ENCODE assay signal across 20 cellular contexts in genomic region chr9:128712451-128713410, GRCh38. TPM values are rescaled to one million over a fixed set of nuclear protein-coding genes. Genes with fewer than 3 reads are reported as not detected.
A peak's percentile ranks its signal among the peaks of the same experiment; 100 is the strongest.
DNase-seq lines count a peak whose midpoint lies in the region; ATAC-seq, FAIRE-seq and TF ChIP-seq lines count a peak whose summit lies in the region.
"Had no signal": no experiment of that assay in that cellular context is flagged by ENCODE, and none has a peak within 500 bp of the region (broad histone marks: within the 10 kb centered on the region; RNA-seq: fewer than 3 reads in every experiment).

No MANE protein-coding gene starts in this region.

- no peaks in the 10 kb centered on the region for H3K79me2 ChIP-seq in GM12878 (ENCODE audit: control insufficient read depth, insufficient read depth, low read length)
- no peaks in the 10 kb centered on the region for H3K79me2 ChIP-seq in OCI-LY7 (ENCODE audit: insufficient read depth, low read depth, low read length)

- H3K27me3 Mint-ChIP-seq in CD14-positive monocyte (ENCODE audit: low read depth in 3 of 3): peaks cover 0 to 1% (median 0%) of the 10 kb centered on the region in 3 donors
- H3K27me3 Mint-ChIP-seq: activated naive CD8-positive, alpha-beta T cell treated with anti-CD3 and anti-CD28 coated beads, Interleukin-2, amount 50 U/mL, for 24 hours; CD4-positive, alpha-beta memory T cell; T-helper 17 cell had no signal

- intact Hi-C loops in CD14-positive monocyte (cut with micrococcal nuclease) (no loop called here), GM12878 (cut with micrococcal nuclease; ENCODE audit: unreplicated experiment) (no loop called here), lower lobe of right lung (cut with DNase I) (no loop called here), OCI-LY7 (cut with micrococcal nuclease; ENCODE audit: unreplicated experiment) (no loop called here)

- H3K27ac ChIP-seq in GM12878 (ENCODE audit: control insufficient read depth, insufficient read depth) (no peak overlapping the region), lower lobe of right lung (no peak overlapping the region), OCI-LY7 (ENCODE audit: low read depth, low read length, poor library complexity, severe bottlenecking) (no peak overlapping the region)
- no peak overlapping the region for H3K27ac ChIP-seq in effector memory CD4-positive, alpha-beta T cell (ENCODE audit: insufficient read depth, low read length, poor library complexity, severe bottlenecking)
- H3K27ac ChIP-seq: breast epithelium, dorsolateral prefrontal cortex, gastroesophageal sphincter had no signal

- H3K36me3 Mint-ChIP-seq in CD14-positive monocyte: no peaks in the 10 kb centered on the region
- H3K36me3 Mint-ChIP-seq: CD4-positive, alpha-beta memory T cell had no signal

- CTCF ChIA-PET in GM12878 (lab: Yijun Ruan, JAX): no interaction called here
- CTCF ChIA-PET in OCI-LY7 (lab: Charles Lee; ENCODE audit: unreplicated experiment): no interaction called here

- no peak for TF ChIP-seq POLR2A in GM12878 (IDR thresholded peaks at IDR 0.05; ENCODE audit: low read depth, low read length)

- H4K20me1 ChIP-seq in GM12878 (ENCODE audit: control insufficient read depth, insufficient read depth): no peaks in the 10 kb centered on the region
- no peaks in the 10 kb centered on the region for H4K20me1 ChIP-seq in OCI-LY7 (ENCODE audit: insufficient read depth, low read length)

- H3K27me3 ChIP-seq in GM12878 (replicated peaks in 1 of 2; ENCODE audit: control insufficient read depth in 2 of 2, insufficient read depth in 2 of 2, low read length in 1 of 2) (no peaks in the 10 kb centered on the region), lower lobe of right lung (ENCODE audit: low read depth) (no peaks in the 10 kb centered on the region)
- H3K27me3 ChIP-seq in effector memory CD4-positive, alpha-beta T cell (replicated peaks; ENCODE audit: control insufficient read depth, insufficient read depth, low read length, poor library complexity, severe bottlenecking): no peaks in the 10 kb centered on the region
- H3K27me3 ChIP-seq: breast epithelium, dorsolateral prefrontal cortex, gastroesophageal sphincter had no signal

- H3K4me3 Mint-ChIP-seq in CD14-positive monocyte: no peak overlapping the region
- H3K4me3 Mint-ChIP-seq: activated naive CD8-positive, alpha-beta T cell treated with anti-CD3 and anti-CD28 coated beads, Interleukin-2, amount 50 U/mL, for 24 hours; activated T-cell treated with anti-CD3 and anti-CD28 coated beads, Interleukin-2, amount 50 U/mL, for 72 hours; CD4-positive, alpha-beta memory T cell; T-helper 17 cell had no signal

- DNase-seq in CD14-positive monocyte (ENCODE audit: low spot score): peak; percentile 35
- no peak for DNase-seq in GM12878 (ENCODE audit: low read depth, low spot score)
- peak; percentile 39 for DNase-seq in lower lobe of right lung
- DNase-seq in stimulated activated CD4-positive, alpha-beta T cell treated with anti-CD3 and anti-CD28 coated beads, Interleukin-12 subunit alpha, Interleukin-12 subunit beta, amount 100 ng/mL, for 4 hours: no peak
- DNase-seq in OCI-LY7 (ENCODE audit: low spot score): no peak
- DNase-seq in effector memory CD4-positive, alpha-beta T cell: no peak
- DNase-seq: activated naive CD8-positive, alpha-beta T cell treated with anti-CD3 and anti-CD28 coated beads, Interleukin-2, amount 50 U/mL, for 24 hours; activated T-cell treated with anti-CD3 and anti-CD28 coated beads, Interleukin-2, amount 50 U/mL, for 72 hours; CD4-positive, alpha-beta memory T cell; DMS79; NCI-H1105 treated with DMSO at 0.1 percent for 48 hours; NCI-H2107; NCI-H526 treated with DMSO at 0.1 percent for 48 hours; occipital lobe; stimulated activated CD4-positive, alpha-beta T cell treated with anti-CD3 and anti-CD28 coated beads, Interleukin-2, amount 100 ng/mL, for 24 hours; T-helper 17 cell had no signal

- TF ChIP-seq EP300 in GM12878 (IDR thresholded peaks at IDR 0.05; ENCODE audit: borderline replicate concordance in 1 of 2, control insufficient read depth in 1 of 2, low read depth in 2 of 2, low read length in 2 of 2): no peak

- H3K4me1 Mint-ChIP-seq in CD14-positive monocyte: no peaks in the 10 kb centered on the region
- H3K4me1 Mint-ChIP-seq: activated naive CD8-positive, alpha-beta T cell treated with anti-CD3 and anti-CD28 coated beads, Interleukin-2, amount 50 U/mL, for 24 hours; CD4-positive, alpha-beta memory T cell; T-helper 17 cell had no signal

- BruUV-seq in GM12878 (replicated peaks; lab: Mats Ljungman, UMichigan) (no TSS peak), OCI-LY7 (replicated peaks; lab: Mats Ljungman, UMichigan) (no TSS peak)

- peak; percentile 32; the same call in 1 of the 3 replicates for ATAC-seq in GM12878
- ATAC-seq in lower lobe of right lung: no peak
- ATAC-seq: activated naive CD8-positive, alpha-beta T cell treated with anti-CD3 and anti-CD28 coated beads, Interleukin-2, amount 50 U/mL, for 24 hours; gastroesophageal sphincter; T-helper 17 cell had no signal

- WGBS in GM12878 (ENCODE audit: insufficient coverage, insufficient replicate concordance, low lambda C conversion rate, missing lambda C conversion rate): 61% methylated on average over 26 of the region's 26 CpGs

- H3K9me3 ChIP-seq in GM12878 (replicated peaks; ENCODE audit: control insufficient read depth, insufficient read depth, low read length) (no peaks in the 10 kb centered on the region), lower lobe of right lung (no peaks in the 10 kb centered on the region), OCI-LY7 (ENCODE audit: low read length) (no peaks in the 10 kb centered on the region)
- H3K9me3 ChIP-seq in effector memory CD4-positive, alpha-beta T cell (ENCODE audit: control insufficient read depth, low read length): no peaks in the 10 kb centered on the region
- H3K9me3 ChIP-seq: breast epithelium, gastroesophageal sphincter had no signal

- H3K9me2 ChIP-seq in OCI-LY7 (ENCODE audit: insufficient read depth, low read length): no peaks in the 10 kb centered on the region

- H3K36me3 ChIP-seq in GM12878 (ENCODE audit: control insufficient read depth in 2 of 2, insufficient read depth in 2 of 2, low read length in 1 of 2): no peaks in the 10 kb centered on the region
- H3K36me3 ChIP-seq in lower lobe of right lung: peaks cover 15% of the 10 kb centered on the region
- no peaks in the 10 kb centered on the region for H3K36me3 ChIP-seq in OCI-LY7 (ENCODE audit: insufficient read depth, low read length)
- H3K36me3 ChIP-seq in effector memory CD4-positive, alpha-beta T cell (ENCODE audit: control insufficient read depth, insufficient read depth, low read length): no peaks in the 10 kb centered on the region
- H3K36me3 ChIP-seq: breast epithelium had no signal

- RAD21 ChIA-PET in GM12878 (lab: Charles Lee; ENCODE audit: unreplicated experiment): no interaction called here

- TF ChIP-seq CTCF in CD14-positive monocyte (IDR thresholded peaks at IDR 0.05) (no peak), GM12878 (IDR thresholded peaks at IDR 0.05 in 2 of 3, conservative IDR thresholded peaks at IDR 0.05 in 1 of 3; ENCODE audit: control insufficient read depth in 2 of 3, extremely low read depth in 1 of 3, insufficient read depth in 1 of 3, low read depth in 3 of 3, low read length in 3 of 3) (no peak), lower lobe of right lung (IDR thresholded peaks at IDR 0.05) (no peak), OCI-LY7 (conservative IDR thresholded peaks at IDR 0.05; ENCODE audit: low read length) (no peak)

- H3K27ac Mint-ChIP-seq in CD14-positive monocyte: no peak overlapping the region
- H3K27ac Mint-ChIP-seq: activated naive CD8-positive, alpha-beta T cell treated with anti-CD3 and anti-CD28 coated beads, Interleukin-2, amount 50 U/mL, for 24 hours; activated T-cell treated with anti-CD3 and anti-CD28 coated beads, Interleukin-2, amount 50 U/mL, for 72 hours; T-helper 17 cell had no signal

- H2AFZ ChIP-seq in GM12878 (ENCODE audit: control insufficient read depth, low read depth, low read length): no peak overlapping the region
- no peak overlapping the region for H2AFZ ChIP-seq in OCI-LY7 (ENCODE audit: low read length)

- SMC1A ChIA-PET in GM12878 (lab: Charles Lee; ENCODE audit: uncharacterized antibody, unreplicated experiment): no interaction called here

- no peak for FAIRE-seq in GM12878 (lab: Jason Lieb, UNC)
- FAIRE-seq: HTR-8/SVneo had no signal

- no peak for TF ChIP-seq RAD21 in GM12878 (IDR thresholded peaks at IDR 0.05; ENCODE audit: insufficient read depth, low read depth, low read length)

- POLR2A ChIA-PET in GM12878 (lab: Charles Lee) (no interaction called here), OCI-LY7 (lab: Charles Lee) (no interaction called here)

- peaks cover 0 to 2% (median 0%) of the 10 kb centered on the region in 7 donors for H3K9me3 Mint-ChIP-seq in CD14-positive monocyte
- H3K9me3 Mint-ChIP-seq: activated naive CD8-positive, alpha-beta T cell treated with anti-CD3 and anti-CD28 coated beads, Interleukin-2, amount 50 U/mL, for 24 hours; activated T-cell treated with anti-CD3 and anti-CD28 coated beads, Interleukin-2, amount 50 U/mL, for 72 hours; CD4-positive, alpha-beta memory T cell had no signal

- no peak overlapping the region for H3K9ac ChIP-seq in GM12878 (ENCODE audit: control insufficient read depth, insufficient read depth, low read length)

- H3K4me3 ChIP-seq in GM12878 (no peak overlapping the region), lower lobe of right lung (no peak overlapping the region), OCI-LY7 (ENCODE audit: low read depth, low read length, poor library complexity, severe bottlenecking) (no peak overlapping the region)
- no peak overlapping the region for H3K4me3 ChIP-seq in effector memory CD4-positive, alpha-beta T cell (ENCODE audit: insufficient read depth, low read depth, low read length, poor library complexity, severe bottlenecking)
- H3K4me3 ChIP-seq: breast epithelium, dorsolateral prefrontal cortex, gastroesophageal sphincter had no signal

- no peak overlapping the region for H3K4me2 ChIP-seq in GM12878 (ENCODE audit: control insufficient read depth, insufficient read depth)
- no peak overlapping the region for H3K4me2 ChIP-seq in OCI-LY7 (ENCODE audit: low read length)

- in situ Hi-C loops in GM12878 (cut with MboI): no loop called here

- no peaks in the 10 kb centered on the region for H3K4me1 ChIP-seq in GM12878 (ENCODE audit: control insufficient read depth, insufficient read depth, low read length)
- no peaks in the 10 kb centered on the region for H3K4me1 ChIP-seq in lower lobe of right lung
- H3K4me1 ChIP-seq in OCI-LY7 (ENCODE audit: insufficient read depth, low read length, poor library complexity, severe bottlenecking): no peaks in the 10 kb centered on the region
- no peaks in the 10 kb centered on the region for H3K4me1 ChIP-seq in effector memory CD4-positive, alpha-beta T cell (ENCODE audit: control insufficient read depth, insufficient read depth, low read length, poor library complexity, severe bottlenecking)
- H3K4me1 ChIP-seq: breast epithelium, gastroesophageal sphincter had no signal

RNA-seq across cellular contexts. Expression of gene PKN3, which starts 10.4 kb away (rescaled TPM):
- polyA plus RNA-seq in CD14-positive monocyte (under 1 TPM; 0.11 to 0.27 TPM), GM12878 (2011; rRNA removed) (2.5 and 3.6 TPM in 2 replicates), GM12878 (2014; fragmentation: Illumina TruSeq; extraction: Trizol) (2.1 and 3.1 TPM in 2 replicates), GM12878 (2014; fragmentation: Nextera tagmentation; extraction: Ambion mirVana) (under 1 TPM; 0.35 to 0.47 TPM), GM12878 (2014; rRNA removed) (11.0 and 11.7 TPM in 2 replicates), GM12878 (2016; fragmentation: Nextera tagmentation; extraction: Ambion mirVana) (1 to 10 TPM; 1.5 to 2.1 TPM)
- total RNA-seq in GM12878 (2013; cell fraction: nucleolus; rRNA removed): 5.1 and 5.5 TPM in 2 replicates
- total RNA-seq in GM12878 (2014; rRNA removed) (5.1 and 6.3 TPM in 2 replicates), GM12878 (2014; rRNA removed; fragmentation: Illumina TruSeq; extraction: Trizol) (3.3 and 3.9 TPM in 2 replicates), GM12878 (2021) (7.6 and 8.2 TPM in 2 replicates), lower lobe of right lung (11.1 TPM), OCI-LY7 (2022) (3.3 and 4.6 TPM in 2 replicates)
- polyA plus RNA-seq in GM12878 (2011; ENCODE audit: low read depth): 3.1 TPM
- 3.7 and 4.3 TPM in 2 replicates for polyA plus RNA-seq in GM12878 (2011; cell fraction: cytosol; rRNA removed)
- 19.1 and 20.3 TPM in 2 replicates for polyA plus RNA-seq in GM12878 (2011; cell fraction: nucleus; rRNA removed)
- polyA plus RNA-seq in GM12878 (2012): 4.5 and 5.8 TPM in 2 replicates
- polyA minus RNA-seq in GM12878 (2011; rRNA and poly(A)+ RNA removed): 0.88 and 2.7 TPM in 2 replicates
- polyA minus RNA-seq in GM12878 (2011; cell fraction: cytosol; rRNA and poly(A)+ RNA removed): 1.3 and 2.6 TPM in 2 replicates
- polyA minus RNA-seq in GM12878 (2011; cell fraction: nucleus; rRNA and poly(A)+ RNA removed): 1.9 and 3.0 TPM in 2 replicates
- 0.88 and 1.5 TPM in 2 replicates for total RNA-seq in OCI-LY7 (2014; rRNA removed; shearing (Covaris generic))

RNA-seq across cellular contexts. Expression of gene ZDHHC12, which starts 11.2 kb away (rescaled TPM):
- polyA plus RNA-seq in CD14-positive monocyte (10 to 100 TPM; 68.4 to 72.7 TPM), GM12878 (2011; rRNA removed) (8.3 and 23.7 TPM in 2 replicates), GM12878 (2014; fragmentation: Illumina TruSeq; extraction: Trizol) (1.5 and 13.9 TPM in 2 replicates), GM12878 (2014; fragmentation: Nextera tagmentation; extraction: Ambion mirVana) (1 to 10 TPM in 1 of 2 experiments, under 1 TPM in 1; 0.95 to 9.9 TPM), GM12878 (2014; rRNA removed) (106 and 139 TPM in 2 replicates), GM12878 (2016; fragmentation: Nextera tagmentation; extraction: Ambion mirVana) (100 to 1,000 TPM; 129 to 146 TPM)
- total RNA-seq in GM12878 (2013; cell fraction: nucleolus; rRNA removed): 20.0 and 21.5 TPM in 2 replicates
- total RNA-seq in GM12878 (2014; rRNA removed) (99.0 and 112 TPM in 2 replicates), GM12878 (2014; rRNA removed; fragmentation: Illumina TruSeq; extraction: Trizol) (20.5 and 24.8 TPM in 2 replicates), GM12878 (2021) (67.2 and 75.1 TPM in 2 replicates), lower lobe of right lung (29.4 TPM), OCI-LY7 (2022) (37.0 and 40.0 TPM in 2 replicates)
- 21.7 TPM for polyA plus RNA-seq in GM12878 (2011; ENCODE audit: low read depth)
- polyA plus RNA-seq in GM12878 (2011; cell fraction: cytosol; rRNA removed): 46.4 and 86.3 TPM in 2 replicates
- polyA plus RNA-seq in GM12878 (2011; cell fraction: nucleus; rRNA removed): 60.3 and 66.9 TPM in 2 replicates
- polyA plus RNA-seq in GM12878 (2012): 57.0 and 66.6 TPM in 2 replicates
- 16.3 and 32.5 TPM in 2 replicates for polyA minus RNA-seq in GM12878 (2011; rRNA and poly(A)+ RNA removed)
- 23.1 and 28.5 TPM in 2 replicates for polyA minus RNA-seq in GM12878 (2011; cell fraction: cytosol; rRNA and poly(A)+ RNA removed)
- polyA minus RNA-seq in GM12878 (2011; cell fraction: nucleus; rRNA and poly(A)+ RNA removed): 10.5 and 15.1 TPM in 2 replicates
- total RNA-seq in OCI-LY7 (2014; rRNA removed; shearing (Covaris generic)): 29.0 and 56.8 TPM in 2 replicates

RNA-seq across cellular contexts. Expression of gene SET, which starts 23.7 kb away (rescaled TPM):
- polyA plus RNA-seq in CD14-positive monocyte (100 to 1,000 TPM; 114 to 124 TPM), GM12878 (2011; rRNA removed) (305 and 466 TPM in 2 replicates), GM12878 (2014; fragmentation: Illumina TruSeq; extraction: Trizol) (597 and 873 TPM in 2 replicates), GM12878 (2014; fragmentation: Nextera tagmentation; extraction: Ambion mirVana) (100 to 1,000 TPM; 314 to 450 TPM), GM12878 (2014; rRNA removed) (274 and 284 TPM in 2 replicates), GM12878 (2016; fragmentation: Nextera tagmentation; extraction: Ambion mirVana) (100 to 1,000 TPM; 440 to 466 TPM)
- total RNA-seq in GM12878 (2013; cell fraction: nucleolus; rRNA removed): 113 and 116 TPM in 2 replicates
- total RNA-seq in GM12878 (2014; rRNA removed) (345 and 493 TPM in 2 replicates), GM12878 (2014; rRNA removed; fragmentation: Illumina TruSeq; extraction: Trizol) (676 and 706 TPM in 2 replicates), GM12878 (2021) (503 and 533 TPM in 2 replicates), lower lobe of right lung (197 TPM), OCI-LY7 (2022) (686 and 701 TPM in 2 replicates)
- polyA plus RNA-seq in GM12878 (2011; ENCODE audit: low read depth): 200 TPM
- 97.5 and 103 TPM in 2 replicates for polyA plus RNA-seq in GM12878 (2011; cell fraction: cytosol; rRNA removed)
- polyA plus RNA-seq in GM12878 (2011; cell fraction: nucleus; rRNA removed): 103 and 128 TPM in 2 replicates
- polyA plus RNA-seq in GM12878 (2012): 315 and 365 TPM in 2 replicates
- 143 and 207 TPM in 2 replicates for polyA minus RNA-seq in GM12878 (2011; rRNA and poly(A)+ RNA removed)
- 162 and 163 TPM in 2 replicates for polyA minus RNA-seq in GM12878 (2011; cell fraction: cytosol; rRNA and poly(A)+ RNA removed)
- 58.5 and 94.0 TPM in 2 replicates for polyA minus RNA-seq in GM12878 (2011; cell fraction: nucleus; rRNA and poly(A)+ RNA removed)
- 598 and 1,041 TPM in 2 replicates for total RNA-seq in OCI-LY7 (2014; rRNA removed; shearing (Covaris generic))

RNA-seq across cellular contexts. Expression of gene DYNC2I2, which starts 56.1 kb away (rescaled TPM):
- polyA plus RNA-seq in CD14-positive monocyte (1 to 10 TPM; 1.5 to 1.9 TPM), GM12878 (2011; rRNA removed) (15.4 and 31.2 TPM in 2 replicates), GM12878 (2014; fragmentation: Illumina TruSeq; extraction: Trizol) (2.4 and 11.1 TPM in 2 replicates), GM12878 (2014; fragmentation: Nextera tagmentation; extraction: Ambion mirVana) (1 to 10 TPM in 1 of 2 experiments, under 1 TPM in 1; 0.89 to 2.3 TPM), GM12878 (2014; rRNA removed) (84.1 and 95.5 TPM in 2 replicates), GM12878 (2016; fragmentation: Nextera tagmentation; extraction: Ambion mirVana) (100 to 1,000 TPM in 1 of 2 experiments, 10 to 100 TPM in 1; 88.0 to 118 TPM)
- total RNA-seq in GM12878 (2013; cell fraction: nucleolus; rRNA removed): 32.1 and 34.2 TPM in 2 replicates
- total RNA-seq in GM12878 (2014; rRNA removed) (91.1 and 109 TPM in 2 replicates), GM12878 (2014; rRNA removed; fragmentation: Illumina TruSeq; extraction: Trizol) (18.4 and 19.7 TPM in 2 replicates), GM12878 (2021) (61.0 and 64.7 TPM in 2 replicates), lower lobe of right lung (37.3 TPM), OCI-LY7 (2022) (51.6 and 55.5 TPM in 2 replicates)
- 7.8 TPM for polyA plus RNA-seq in GM12878 (2011; ENCODE audit: low read depth)
- 56.6 and 87.5 TPM in 2 replicates for polyA plus RNA-seq in GM12878 (2011; cell fraction: cytosol; rRNA removed)
- 148 and 152 TPM in 2 replicates for polyA plus RNA-seq in GM12878 (2011; cell fraction: nucleus; rRNA removed)
- polyA plus RNA-seq in GM12878 (2012): 27.3 and 36.1 TPM in 2 replicates
- 23.1 and 53.1 TPM in 2 replicates for polyA minus RNA-seq in GM12878 (2011; rRNA and poly(A)+ RNA removed)
- 24.2 and 25.3 TPM in 2 replicates for polyA minus RNA-seq in GM12878 (2011; cell fraction: cytosol; rRNA and poly(A)+ RNA removed)
- 27.9 and 38.6 TPM in 2 replicates for polyA minus RNA-seq in GM12878 (2011; cell fraction: nucleus; rRNA and poly(A)+ RNA removed)
- total RNA-seq in OCI-LY7 (2014; rRNA removed; shearing (Covaris generic)): 71.8 and 97.6 TPM in 2 replicates

RNA-seq across cellular contexts. Expression of gene ZER1, which starts 59.0 kb away (rescaled TPM):
- polyA plus RNA-seq in CD14-positive monocyte (10 to 100 TPM; 16.1 to 25.6 TPM), GM12878 (2011; rRNA removed) (6.7 and 16.9 TPM in 2 replicates), GM12878 (2014; fragmentation: Illumina TruSeq; extraction: Trizol) (2.2 and 5.8 TPM in 2 replicates), GM12878 (2014; fragmentation: Nextera tagmentation; extraction: Ambion mirVana) (under 1 TPM; 0.32 to 0.47 TPM), GM12878 (2014; rRNA removed) (14.5 and 14.7 TPM in 2 replicates), GM12878 (2016; fragmentation: Nextera tagmentation; extraction: Ambion mirVana) (1 to 10 TPM; 7.4 to 8.4 TPM)
- 15.8 and 23.2 TPM in 2 replicates for total RNA-seq in GM12878 (2013; cell fraction: nucleolus; rRNA removed)
- total RNA-seq in GM12878 (2014; rRNA removed) (8.9 and 11.2 TPM in 2 replicates), GM12878 (2014; rRNA removed; fragmentation: Illumina TruSeq; extraction: Trizol) (3.6 and 3.8 TPM in 2 replicates), GM12878 (2021) (14.0 and 14.7 TPM in 2 replicates), lower lobe of right lung (45.5 TPM), OCI-LY7 (2022) (15.1 and 20.0 TPM in 2 replicates)
- 5.7 TPM for polyA plus RNA-seq in GM12878 (2011; ENCODE audit: low read depth)
- polyA plus RNA-seq in GM12878 (2011; cell fraction: cytosol; rRNA removed): 23.0 and 24.0 TPM in 2 replicates
- polyA plus RNA-seq in GM12878 (2011; cell fraction: nucleus; rRNA removed): 40.8 and 44.1 TPM in 2 replicates
- polyA plus RNA-seq in GM12878 (2012): 12.3 and 13.8 TPM in 2 replicates
- polyA minus RNA-seq in GM12878 (2011; rRNA and poly(A)+ RNA removed): 11.0 and 19.2 TPM in 2 replicates
- polyA minus RNA-seq in GM12878 (2011; cell fraction: cytosol; rRNA and poly(A)+ RNA removed): 8.7 and 10.1 TPM in 2 replicates
- 7.0 and 11.6 TPM in 2 replicates for polyA minus RNA-seq in GM12878 (2011; cell fraction: nucleus; rRNA and poly(A)+ RNA removed)
- total RNA-seq in OCI-LY7 (2014; rRNA removed; shearing (Covaris generic)): 6.9 and 11.0 TPM in 2 replicates

Comparison
In these comparisons a context has a peak if more than half of its experiments do, and no peak if none do; other contexts are left out.
1. DNase-seq: peak in CD14-positive monocyte (single experiment) and lower lobe of right lung (single experiment); none in GM12878 (single experiment), stimulated activated CD4-positive, alpha-beta T cell treated with anti-CD3 and anti-CD28 coated beads, Interleukin-12 subunit alpha, Interleukin-12 subunit beta, amount 100 ng/mL, for 4 hours (single experiment), OCI-LY7 (single experiment) and effector memory CD4-positive, alpha-beta T cell (0 of 3).